In genomic region chr6:115969207-115969929, GRCh38 we compare ENCODE assay signal across 11 cellular contexts.
A peak's percentile ranks its signal among the peaks of the same experiment; 100 is the strongest.
DNase-seq lines count a peak whose midpoint lies in the region; ATAC-seq and TF ChIP-seq lines count a peak whose summit lies in the region.
"Had no signal": no experiment of that assay in that cellular context is flagged by ENCODE, and none has a peak within 500 bp of the region (broad histone marks: within the 10 kb centered on the region; RNA-seq: fewer than 3 reads in every experiment).

No MANE protein-coding gene starts in this region.

- H3K4me3 ChIP-seq in WERI-Rb-1 (ENCODE audit: low read depth, low read length) = no peak overlapping the region
- no peak overlapping the region for H3K4me3 ChIP-seq in retinal pigment epithelial cell (ENCODE audit: low read length)
- H3K4me3 ChIP-seq: cardiac muscle cell had no signal

- no peaks in the 10 kb centered on the region for H3K36me3 ChIP-seq in WERI-Rb-1
- H3K36me3 ChIP-seq: cardiac muscle cell had no signal

- intact Hi-C loops in left ventricle myocardium superior (cut with micrococcal nuclease) = no loop called here

- no peaks in the 10 kb centered on the region for H3K79me1 ChIP-seq in H9 (ENCODE audit: insufficient read depth, low read depth, low read length, poor library complexity, severe bottlenecking)

- H4K8ac ChIP-seq in H9 (replicated peaks; ENCODE audit: insufficient read length, low read depth, low read length) = no peak overlapping the region

- H2AFZ ChIP-seq in H9 (ENCODE audit: low read length) = peak overlapping the region; percentile 50

- no peaks in the 10 kb centered on the region for H3K23me2 ChIP-seq in H9 (ENCODE audit: insufficient read length, low read depth, low read length, poor library complexity, severe bottlenecking)

- no peaks in the 10 kb centered on the region for H3K27me3 Mint-ChIP-seq in H9 (ENCODE audit: low read depth)

- H3K4me1 ChIP-seq in H9 (ENCODE audit: insufficient read depth, low read length) = no peaks in the 10 kb centered on the region

- no peak overlapping the region for H3K23ac ChIP-seq in H9 (ENCODE audit: insufficient read length, low read depth, low read length)

- ATAC-seq in left ventricle myocardium superior = peak; percentile 55

- H3K4me2 ChIP-seq in H9 (ENCODE audit: insufficient read depth, insufficient read length, low read length) = no peak overlapping the region

- no CpG with 5 or more reads among the region's 7 CpGs for WGBS in H9 (ENCODE audit: extremely low coverage, insufficient read length, low lambda C conversion rate)

- H3K79me2 ChIP-seq in H9 (ENCODE audit: insufficient read depth, low read length) = no peaks in the 10 kb centered on the region

- no peak overlapping the region for H3K27ac ChIP-seq in H9 (ENCODE audit: insufficient read length, low read depth, low read length)
- H3K27ac ChIP-seq in WERI-Rb-1 = no peak overlapping the region
- H3K27ac ChIP-seq: cardiac muscle cell had no signal

- no peak overlapping the region for H3K14ac ChIP-seq in H9 (ENCODE audit: insufficient read depth, low read length)

- no peak overlapping the region for H3K4ac ChIP-seq in H9 (ENCODE audit: low read depth, low read length)

- H3K9me3 ChIP-seq in H9 (ENCODE audit: control insufficient read depth, low read depth, low read length) = no peaks in the 10 kb centered on the region
- H3K9me3 ChIP-seq in WERI-Rb-1 (ENCODE audit: severe bottlenecking) = no peaks in the 10 kb centered on the region

- no peak overlapping the region for H3K56ac ChIP-seq in H9 (ENCODE audit: insufficient read length, low read depth, low read length)

- H3K27me3 ChIP-seq in H9 (ENCODE audit: insufficient read depth, low read length) (no peaks in the 10 kb centered on the region), WERI-Rb-1 (ENCODE audit: insufficient read depth, low read depth, severe bottlenecking) (no peaks in the 10 kb centered on the region)
- H3K27me3 ChIP-seq: cardiac muscle cell had no signal

- H2BK5ac ChIP-seq in H9 (ENCODE audit: insufficient read length, low read length) = no peak overlapping the region

- no peak overlapping the region for H2BK120ac ChIP-seq in H9 (ENCODE audit: low read depth, low read length, poor library complexity, severe bottlenecking)

- no peak overlapping the region for H2BK15ac ChIP-seq in H9 (ENCODE audit: low read depth, low read length)

- H3K9me3 Mint-ChIP-seq in H9 = no peaks in the 10 kb centered on the region

- no peak overlapping the region for H3K18ac ChIP-seq in H9 (ENCODE audit: insufficient read length, low read depth, low read length)

- H4K91ac ChIP-seq in H9 (ENCODE audit: insufficient read length, low read depth, low read length) = no peak overlapping the region

- H3K27ac Mint-ChIP-seq in H9 = peak overlapping the region; percentile 69 to 94 (median 88); a peak in 6 of 7 replicates

- no peak overlapping the region for H3K9ac ChIP-seq in H9 (ENCODE audit: extremely low read depth, insufficient read length, low read length)

- DNase-seq in H9 (peak; percentile 50), WERI-Rb-1 (peak; percentile 7), left ventricle myocardium superior (no peak), retinal pigment epithelial cell (ENCODE audit: low read depth) (peak; percentile 1), NCI-H510A (lab: John Stamatoyannopoulos, UW) (no peak), RKO (ENCODE audit: low spot score) (no peak)
- DNase-seq in NK-92 treated with Interleukin-12 subunit alpha and Interleukin-12 subunit beta, amount 100 ng/mL, for 24 hours (lab: John Stamatoyannopoulos, UW) = no peak
- DNase-seq: activated CD4-positive, CD25-positive, alpha-beta regulatory T cell treated with anti-CD3 and anti-CD28 coated beads, Interleukin-2, amount 50 U/mL, for 72 hours; kidney; NCI-H2171 treated with DMSO at 0.1 percent for 48 hours had no signal

- H2AK5ac ChIP-seq in H9 (ENCODE audit: insufficient read length, low read length) = no peak overlapping the region

- no peaks in the 10 kb centered on the region for H3K36me3 Mint-ChIP-seq in H9 (ENCODE audit: insufficient read depth in 1 of 3, low read depth in 3 of 3)

- no peak overlapping the region; a peak in 1 of 5 replicates for H3K4me3 Mint-ChIP-seq in H9

- no peak overlapping the region for H4K5ac ChIP-seq in H9 (ENCODE audit: insufficient read length, low read depth, low read length)

- H2BK12ac ChIP-seq in H9 (ENCODE audit: insufficient read length, low read depth, low read length) = no peak overlapping the region

- H4K20me1 ChIP-seq in H9 (ENCODE audit: control insufficient read depth, insufficient read depth, insufficient read length) = no peaks in the 10 kb centered on the region

- peaks cover 7 to 12% of the 10 kb centered on the region in 2 experiments for H3K4me1 Mint-ChIP-seq in H9

- H2BK20ac ChIP-seq in H9 (ENCODE audit: low read depth, low read length, poor library complexity, severe bottlenecking) = no peak overlapping the region

- H3T11ph ChIP-seq in H9 (ENCODE audit: low read length) = no peak overlapping the region

- TF ChIP-seq CTCF in H9 (conservative IDR thresholded peaks at IDR 0.05) = 0 out of 3 replicates have a peak, but pooled peaks have one; percentile 14
- TF ChIP-seq CTCF in WERI-Rb-1 (IDR thresholded peaks at IDR 0.05; ENCODE audit: low read depth, low read length) = 0 out of 2 replicates have a peak, but pooled peaks have one; percentile 5
- no peak for TF ChIP-seq CTCF in retinal pigment epithelial cell (conservative IDR thresholded peaks at IDR 0.05; ENCODE audit: low read depth, low read length)

Comparison
In these comparisons a context has a peak if more than half of its experiments do, and no peak if none do; other contexts are left out.
1. DNase-seq: peak in H9 (single experiment), WERI-Rb-1 (single experiment) and retinal pigment epithelial cell (single experiment); none in left ventricle myocardium superior (single experiment), NK-92 treated with Interleukin-12 subunit alpha and Interleukin-12 subunit beta, amount 100 ng/mL, for 24 hours (single experiment), NCI-H510A (single experiment) and RKO (single experiment).